Comparison of ENCODE assay signal across 22 cellular contexts in the genomic region with DNA sequence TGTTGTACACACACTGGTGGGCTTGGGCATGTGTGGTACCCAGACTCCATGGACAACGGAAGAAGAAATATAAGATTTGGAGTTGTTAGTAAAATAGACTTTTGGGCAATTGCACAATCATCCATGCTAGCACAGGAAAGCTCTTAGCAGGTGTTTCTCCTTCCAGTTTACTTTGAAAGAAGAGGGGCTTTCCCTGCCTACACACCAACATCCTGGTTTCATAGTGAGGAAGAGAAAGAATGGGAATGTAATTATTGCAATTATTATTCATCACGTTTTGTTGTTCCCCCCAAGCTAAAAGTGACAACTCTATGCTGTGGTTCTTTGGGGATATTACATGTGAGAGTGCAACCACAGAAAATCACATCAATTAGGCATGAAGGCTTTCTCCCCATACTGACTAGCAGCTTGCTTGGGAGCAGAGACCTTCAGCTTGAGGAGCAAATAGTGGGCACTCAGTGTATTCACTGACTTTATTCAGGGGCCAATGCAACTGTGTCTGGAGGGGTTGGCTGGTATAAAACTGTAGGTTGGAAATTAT. TPM values are rescaled to one million over a fixed set of nuclear protein-coding genes. Genes with fewer than 3 reads are reported as not detected.
DNase-seq lines count a peak whose midpoint lies in the region; ATAC-seq and TF ChIP-seq lines count a peak whose summit lies in the region.
"Had no signal": no experiment of that assay in that cellular context is flagged by ENCODE, and none has a peak within 500 bp of the region (broad histone marks: within the 10 kb centered on the region; RNA-seq: fewer than 3 reads in every experiment).

No MANE protein-coding gene starts in this region.

- intact Hi-C loops in naive thymus-derived CD4-positive, alpha-beta T cell (cut with micrococcal nuclease): no loop called here

- H3K4me1 Mint-ChIP-seq in T-helper 17 cell: peaks cover 2% of the 10 kb centered on the region
- H3K4me1 Mint-ChIP-seq in naive thymus-derived CD4-positive, alpha-beta T cell: peaks cover 0 to 1% (median 0%) of the 10 kb centered on the region in 7 donors
- H3K4me1 Mint-ChIP-seq in activated T-cell treated with anti-CD3 and anti-CD28 coated beads, Interleukin-2, amount 50 U/mL, for 4 hours (ENCODE audit: low read depth): no peaks in the 10 kb centered on the region
- H3K4me1 Mint-ChIP-seq: H9, T-cell had no signal

- H3K27ac ChIP-seq in DOHH2 (ENCODE audit: low read depth, low read length): peak overlapping the region; percentile 71
- no peak overlapping the region for H3K27ac ChIP-seq in naive thymus-derived CD4-positive, alpha-beta T cell (ENCODE audit: low read depth, low read length)
- H3K27ac ChIP-seq: C4-2B, GM23248, Peyer's patch had no signal

- H3K9me3 ChIP-seq in DOHH2 (ENCODE audit: control insufficient read depth, insufficient read depth, low read length) (no peaks in the 10 kb centered on the region), T-helper 17 cell (ENCODE audit: control insufficient read depth, low read length, poor library complexity, severe bottlenecking) (no peaks in the 10 kb centered on the region)
- H3K9me3 ChIP-seq in naive thymus-derived CD4-positive, alpha-beta T cell (ENCODE audit: control insufficient read depth in 2 of 3, low read length in 3 of 3): no peaks in the 10 kb centered on the region
- H3K9me3 ChIP-seq: Peyer's patch had no signal

- H3K36me3 Mint-ChIP-seq in T-helper 17 cell (ENCODE audit: low read depth): peaks cover 2% of the 10 kb centered on the region
- H3K36me3 Mint-ChIP-seq in naive thymus-derived CD4-positive, alpha-beta T cell: peaks cover 0 to 3% (median 0%) of the 10 kb centered on the region in 5 donors
- H3K36me3 Mint-ChIP-seq in activated T-cell treated with anti-CD3 and anti-CD28 coated beads, Interleukin-2, amount 50 U/mL, for 4 hours (ENCODE audit: insufficient read depth): no peaks in the 10 kb centered on the region
- H3K36me3 Mint-ChIP-seq: T-cell had no signal

- H3K4me2 ChIP-seq in DOHH2 (ENCODE audit: low read length): peak overlapping the region; percentile 66

- no peaks in the 10 kb centered on the region for H3K36me3 ChIP-seq in DOHH2 (ENCODE audit: control insufficient read depth, low read length)
- H3K36me3 ChIP-seq in naive thymus-derived CD4-positive, alpha-beta T cell (ENCODE audit: control insufficient read depth in 2 of 3, insufficient read depth in 3 of 3, low read length in 3 of 3): no peaks in the 10 kb centered on the region
- H3K36me3 ChIP-seq: Peyer's patch had no signal

- H3F3A ChIP-seq in DOHH2 (ENCODE audit: control insufficient read depth, insufficient read depth): peaks cover 3% of the 10 kb centered on the region; the same call in 1 of the 2 replicates

- CTCF ChIA-PET in naive thymus-derived CD4-positive, alpha-beta T cell (lab: Charles Lee): no interaction called here

- H3K4me1 ChIP-seq in DOHH2 (ENCODE audit: control insufficient read depth, low read length): peaks cover 51% of the 10 kb centered on the region
- H3K4me1 ChIP-seq in naive thymus-derived CD4-positive, alpha-beta T cell (ENCODE audit: control insufficient read depth in 2 of 2, insufficient read depth in 2 of 2, low read length in 2 of 2): no peaks in the 10 kb centered on the region
- H3K4me1 ChIP-seq: Peyer's patch had no signal

- no peak for TF ChIP-seq POLR2A in GM18505 (IDR thresholded peaks at IDR 0.05; ENCODE audit: borderline replicate concordance, extremely low read depth, insufficient read depth, insufficient read length)

- H3K27me3 Mint-ChIP-seq in T-helper 17 cell: no peaks in the 10 kb centered on the region
- H3K27me3 Mint-ChIP-seq in naive thymus-derived CD4-positive, alpha-beta T cell: no peaks in the 10 kb centered on the region
- no peaks in the 10 kb centered on the region for H3K27me3 Mint-ChIP-seq in activated T-cell treated with anti-CD3 and anti-CD28 coated beads, Interleukin-2, amount 50 U/mL, for 4 hours (ENCODE audit: low read depth)
- H3K27me3 Mint-ChIP-seq: T-cell had no signal

- POLR2A ChIA-PET in naive thymus-derived CD4-positive, alpha-beta T cell (lab: Charles Lee): no interaction called here

- no peak overlapping the region for H3K4me3 Mint-ChIP-seq in T-helper 17 cell
- no peak overlapping the region for H3K4me3 Mint-ChIP-seq in naive thymus-derived CD4-positive, alpha-beta T cell
- no peak overlapping the region for H3K4me3 Mint-ChIP-seq in activated T-cell treated with anti-CD3 and anti-CD28 coated beads, Interleukin-2, amount 50 U/mL, for 4 hours
- H3K4me3 Mint-ChIP-seq: H9, HFFc6, T-cell had no signal

- ATAC-seq in GM18505 (IDR thresholded peaks at IDR 0.05; ENCODE audit: unreplicated experiment): peak; percentile 79
- ATAC-seq in HG02885 (IDR thresholded peaks at IDR 0.05; ENCODE audit: poor library complexity, unreplicated experiment): peak; percentile 58
- ATAC-seq in T-helper 17 cell: no peak
- ATAC-seq in naive thymus-derived CD4-positive, alpha-beta T cell: no peak
- no peak for ATAC-seq in activated T-cell treated with anti-CD3 and anti-CD28 coated beads, Interleukin-2, amount 50 U/mL, for 4 hours
- ATAC-seq: SK-N-SH treated with all-trans-retinoic acid at 6 μM for 48 hours, T-cell had no signal

- H4K20me1 ChIP-seq in DOHH2 (ENCODE audit: control insufficient read depth, insufficient read depth, low read depth, low read length): no peaks in the 10 kb centered on the region

- H3K79me2 ChIP-seq in DOHH2 (ENCODE audit: control insufficient read depth, low read length): no peaks in the 10 kb centered on the region

- peak overlapping the region; percentile 44 for H3K27ac Mint-ChIP-seq in T-helper 17 cell
- H3K27ac Mint-ChIP-seq in naive thymus-derived CD4-positive, alpha-beta T cell: peak overlapping the region in 1 of 9 donors; percentile 75
- H3K27ac Mint-ChIP-seq: H9, HFFc6, T-cell had no signal

- peak overlapping the region; percentile 47 for H3K4me3 ChIP-seq in DOHH2 (ENCODE audit: low read length)
- no peak overlapping the region for H3K4me3 ChIP-seq in naive thymus-derived CD4-positive, alpha-beta T cell (ENCODE audit: low read length)
- H3K4me3 ChIP-seq: GM23248, Peyer's patch had no signal

- no peak for TF ChIP-seq CTCF in DOHH2 (IDR thresholded peaks at IDR 0.05; ENCODE audit: low read depth, low read length, poor library complexity, severe bottlenecking)

- no peak for DNase-seq in T-helper 17 cell
- DNase-seq in naive thymus-derived CD4-positive, alpha-beta T cell: no peak
- no peak for DNase-seq in activated T-cell treated with anti-CD3 and anti-CD28 coated beads, Interleukin-2, amount 50 U/mL, for 4 hours
- no peak for DNase-seq in NCI-H774 (lab: John Stamatoyannopoulos, UW)
- DNase-seq in AG08395 (ENCODE audit: low spot score): no peak
- DNase-seq: GDM1, GM23248, H9, HFFc6, MM.1S, NCI-H1092, NCI-H1436, NCI-H187 treated with DMSO at 0.1 percent for 48 hours, NCI-H2107, NCI-H446 treated with DMSO at 0.1 percent for 48 hours, Peyer's patch, T-cell had no signal

- no peaks in the 10 kb centered on the region for H3K27me3 ChIP-seq in DOHH2 (ENCODE audit: control insufficient read depth, low read length)
- no peaks in the 10 kb centered on the region for H3K27me3 ChIP-seq in naive thymus-derived CD4-positive, alpha-beta T cell (ENCODE audit: control insufficient read depth in 2 of 2, insufficient read depth in 2 of 2, low read length in 2 of 2)
- H3K27me3 ChIP-seq: Peyer's patch had no signal

- no peaks in the 10 kb centered on the region for H3K9me2 ChIP-seq in DOHH2 (replicated peaks; ENCODE audit: control insufficient read depth, low read length)

- H3K9me3 Mint-ChIP-seq in naive thymus-derived CD4-positive, alpha-beta T cell: peaks cover 0 to 3% (median 0%) of the 10 kb centered on the region in 11 donors
- H3K9me3 Mint-ChIP-seq in activated T-cell treated with anti-CD3 and anti-CD28 coated beads, Interleukin-2, amount 50 U/mL, for 4 hours: no peaks in the 10 kb centered on the region
- H3K9me3 Mint-ChIP-seq: HFFc6 had no signal

RNA-seq across cellular contexts. Expression of a gene that starts 57.2 kb away (rescaled TPM):
- total RNA-seq in T-helper 17 cell: 1 to 10 TPM; 7.4 to 8.4 TPM
- total RNA-seq in naive thymus-derived CD4-positive, alpha-beta T cell: 10 to 100 TPM in 3 of 5 experiments, 1 to 10 TPM in 2; 6.2 to 12.9 (median 10.5) TPM
- polyA plus RNA-seq in naive thymus-derived CD4-positive, alpha-beta T cell: 10 to 100 TPM in 1 of 2 donors, 1 to 10 TPM in 1; 8.1 to 16.5 TPM
- 10 to 100 TPM; 27.1 to 36.6 (median 28.1) TPM for total RNA-seq in activated T-cell treated with anti-CD3 and anti-CD28 coated beads, Interleukin-2, amount 50 U/mL, for 4 hours

RNA-seq across cellular contexts. Expression of a gene that starts 57.6 kb away (rescaled TPM):
- 1 to 10 TPM; 1.1 to 1.2 TPM for total RNA-seq in T-helper 17 cell
- total RNA-seq in naive thymus-derived CD4-positive, alpha-beta T cell: 1 to 10 TPM in 2 of 5 experiments, under 1 TPM in 3; 0.51 to 2.3 (median 0.93) TPM
- under 1 TPM; 0.21 to 0.53 TPM for polyA plus RNA-seq in naive thymus-derived CD4-positive, alpha-beta T cell
- 1 to 10 TPM; 1.6 to 2.4 (median 1.6) TPM for total RNA-seq in activated T-cell treated with anti-CD3 and anti-CD28 coated beads, Interleukin-2, amount 50 U/mL, for 4 hours

Comparison
In these comparisons a context has a peak if more than half of its experiments do, and no peak if none do; other contexts are left out.
1. ATAC-seq: peak in GM18505 (single experiment) and HG02885 (single experiment); none in T-helper 17 cell (single experiment), naive thymus-derived CD4-positive, alpha-beta T cell (single experiment) and activated T-cell treated with anti-CD3 and anti-CD28 coated beads, Interleukin-2, amount 50 U/mL, for 4 hours (0 of 2).